Comparison of ENCODE assay signal across 26 cellular contexts in genomic region chr2:6017887-6018286, GRCh38.
"Had no signal": no experiment of that assay in that cellular context is flagged by ENCODE, and none has a peak within 500 bp of the region (broad histone marks: within the 10 kb centered on the region; RNA-seq: fewer than 3 reads in every experiment).

No MANE protein-coding gene starts in this region.

- H3K4me3 ChIP-seq: colonic mucosa, coronary artery, dorsolateral prefrontal cortex, esophagus muscularis mucosa, esophagus squamous epithelium, gastrocnemius medialis, gastroesophageal sphincter, heart left ventricle had no signal

- H3K4me1 ChIP-seq: colonic mucosa, esophagus muscularis mucosa, esophagus squamous epithelium, foreskin keratinocyte, gastrocnemius medialis, gastroesophageal sphincter, heart left ventricle had no signal

- H3K9me3 Mint-ChIP-seq: endodermal cell had no signal

- ATAC-seq: effector memory CD8-positive, alpha-beta T cell; esophagus mucosa; foreskin keratinocyte; gastrocnemius medialis; gastroesophageal sphincter; heart left ventricle had no signal

- DNase-seq: colonic mucosa; cortex of kidney; dermis blood vessel endothelial cell; dorsolateral prefrontal cortex; effector CD4-positive, alpha-beta T cell; effector CD8-positive, alpha-beta T cell; effector memory CD4-positive, alpha-beta T cell; effector memory CD8-positive, alpha-beta T cell; endodermal cell; erythroblast; esophagus squamous epithelium; foreskin fibroblast; foreskin keratinocyte; foreskin melanocyte; gastrocnemius medialis; head of caudate nucleus; heart left ventricle had no signal

- H3K27me3 Mint-ChIP-seq: dendritic cell treated with granulocyte-macrophage colony-stimulating factor and Interleukin-4, amounts not matched to agents 40 ng/mL and 50 ng/mL, for 4 days; effector memory CD8-positive, alpha-beta T cell had no signal

- H3K36me3 ChIP-seq: colonic mucosa, esophagus muscularis mucosa, esophagus squamous epithelium, gastrocnemius medialis, gastroesophageal sphincter, heart left ventricle had no signal

- H3K27ac ChIP-seq: colonic mucosa, coronary artery, dorsolateral prefrontal cortex, epithelial cell of prostate, esophagus muscularis mucosa, esophagus squamous epithelium, foreskin keratinocyte, gastrocnemius medialis, gastroesophageal sphincter, heart left ventricle had no signal

- FAIRE-seq: colon, endometrium, endothelial cell of umbilical vein had no signal

- H3K27ac Mint-ChIP-seq: dendritic cell treated with granulocyte-macrophage colony-stimulating factor and Interleukin-4, amounts not matched to agents 40 ng/mL and 50 ng/mL, for 4 days; effector memory CD8-positive, alpha-beta T cell; endodermal cell had no signal

- H3K9me3 ChIP-seq: colonic mucosa, esophagus muscularis mucosa, esophagus squamous epithelium, gastrocnemius medialis, gastroesophageal sphincter, heart left ventricle had no signal

- H3K4me3 Mint-ChIP-seq: dendritic cell treated with granulocyte-macrophage colony-stimulating factor and Interleukin-4, amounts not matched to agents 40 ng/mL and 50 ng/mL, for 4 days; effector memory CD8-positive, alpha-beta T cell; endodermal cell had no signal

- H3K27me3 ChIP-seq: colonic mucosa, esophagus muscularis mucosa, esophagus squamous epithelium, foreskin keratinocyte, gastrocnemius medialis, gastroesophageal sphincter had no signal
